9 cellular contexts compared by ENCODE assay signal in genomic region chrX:19630228-19630627, GRCh38.
DNase-seq lines count a peak whose midpoint lies in the region; ATAC-seq and TF ChIP-seq lines count a peak whose summit lies in the region.
"Had no signal": no experiment of that assay in that cellular context is flagged by ENCODE, and none has a peak within 500 bp of the region (broad histone marks: within the 10 kb centered on the region; RNA-seq: fewer than 3 reads in every experiment).

No MANE protein-coding gene starts in this region.

- H2AFZ ChIP-seq in MM.1S (ENCODE audit: low read length) = no peak overlapping the region

- TF ChIP-seq CTCF in Caco-2 (IDR thresholded peaks at IDR 0.05; ENCODE audit: insufficient read depth in 1 of 2, low read depth in 1 of 2, low read length in 1 of 2, severe bottlenecking in 1 of 2, unreplicated experiment in 1 of 2) (no peak), MM.1S (IDR thresholded peaks at IDR 0.05; ENCODE audit: low read length) (no peak)

- H3K27ac Mint-ChIP-seq in Caco-2 (ENCODE audit: unreplicated experiment) = peak overlapping the region; percentile 92

- no TSS peak for BruUV-seq in Caco-2 (replicated peaks; lab: Mats Ljungman, UMichigan)

- peaks cover 22% of the 10 kb centered on the region for H3K4me1 Mint-ChIP-seq in Caco-2 (ENCODE audit: low read depth, unreplicated experiment)

- DNase-seq in Caco-2 = no peak
- no peak for DNase-seq in MM.1S
- DNase-seq in effector memory CD4-positive, alpha-beta T cell = no peak
- no peak for DNase-seq in AG20443 (ENCODE audit: low spot score)
- DNase-seq in A172 (ENCODE audit: low spot score) = no peak

- H4K20me1 ChIP-seq in MM.1S (ENCODE audit: insufficient read depth, low read length) = no peaks in the 10 kb centered on the region

- ATAC-seq in GM18858 (IDR thresholded peaks at IDR 0.05; ENCODE audit: unreplicated experiment) = peak; percentile 45
- no peak for ATAC-seq in HG03039 (IDR thresholded peaks at IDR 0.05; ENCODE audit: unreplicated experiment)
- no peak for ATAC-seq in esophagus mucosa
- ATAC-seq: sciatic nerve had no signal

- H3K4me3 Mint-ChIP-seq in Caco-2 (ENCODE audit: unreplicated experiment) = peak overlapping the region; percentile 64

- H3K27ac ChIP-seq in MM.1S (ENCODE audit: low read length) = peak overlapping the region; percentile 79
- peak overlapping the region; percentile 28 for H3K27ac ChIP-seq in effector memory CD4-positive, alpha-beta T cell (ENCODE audit: insufficient read depth, low read length, poor library complexity, severe bottlenecking)

- POLR2A ChIA-PET in Caco-2 (lab: Charles Lee) = no interaction called here

- H3K9ac ChIP-seq in MM.1S (ENCODE audit: low read length) = peak overlapping the region; percentile 20; the same call in 1 of the 2 replicates

- no peaks in the 10 kb centered on the region for H3K9me3 Mint-ChIP-seq in Caco-2 (ENCODE audit: unreplicated experiment)

- no peaks in the 10 kb centered on the region for H3K9me2 ChIP-seq in MM.1S (replicated peaks; ENCODE audit: insufficient read depth, low read length)

- H3K36me3 ChIP-seq in Caco-2 (ENCODE audit: control insufficient read depth, insufficient read depth, low read length) (no peaks in the 10 kb centered on the region), MM.1S (replicated peaks; ENCODE audit: insufficient read depth, low read length) (no peaks in the 10 kb centered on the region)
- no peaks in the 10 kb centered on the region for H3K36me3 ChIP-seq in effector memory CD4-positive, alpha-beta T cell (ENCODE audit: control insufficient read depth, insufficient read depth, low read length)

- no peaks in the 10 kb centered on the region for H3K27me3 Mint-ChIP-seq in Caco-2 (ENCODE audit: insufficient read depth, unreplicated experiment)

- peaks cover 13% of the 10 kb centered on the region for H3K36me3 Mint-ChIP-seq in Caco-2 (ENCODE audit: insufficient read depth, unreplicated experiment)

- no peaks in the 10 kb centered on the region for H3K79me2 ChIP-seq in MM.1S (ENCODE audit: low read length)

- CTCF ChIA-PET in Caco-2 (lab: Charles Lee) = interaction anchor here (1.5 kb wide), 1 partner anchor 258 kb away, joined by 5 read pairs; no protein-coding TSS in a partner anchor

- peak overlapping the region; percentile 35 for H3K4me2 ChIP-seq in MM.1S (ENCODE audit: low read depth, low read length)

- H3K9me3 ChIP-seq in Caco-2 = no peaks in the 10 kb centered on the region
- H3K9me3 ChIP-seq in MM.1S (replicated peaks; ENCODE audit: insufficient read depth, low read length) = no peaks in the 10 kb centered on the region
- H3K9me3 ChIP-seq in effector memory CD4-positive, alpha-beta T cell (ENCODE audit: control insufficient read depth, low read length) = no peaks in the 10 kb centered on the region

- peaks cover 17% of the 10 kb centered on the region for H3K4me1 ChIP-seq in Caco-2
- peaks cover 20% of the 10 kb centered on the region for H3K4me1 ChIP-seq in MM.1S (ENCODE audit: low read length)
- H3K4me1 ChIP-seq in effector memory CD4-positive, alpha-beta T cell (ENCODE audit: control insufficient read depth, insufficient read depth, low read length, poor library complexity, severe bottlenecking) = peaks cover 16% of the 10 kb centered on the region

- peaks cover 11% of the 10 kb centered on the region; the same call in 1 of the 2 replicates for H3F3A ChIP-seq in MM.1S (ENCODE audit: insufficient read depth, low read length)

- H3K27me3 ChIP-seq in Caco-2 (replicated peaks; ENCODE audit: control insufficient read depth, insufficient read depth, low read length) (no peaks in the 10 kb centered on the region), MM.1S (replicated peaks; ENCODE audit: insufficient read depth, low read length) (no peaks in the 10 kb centered on the region)
- no peaks in the 10 kb centered on the region for H3K27me3 ChIP-seq in effector memory CD4-positive, alpha-beta T cell (replicated peaks; ENCODE audit: control insufficient read depth, insufficient read depth, low read length, poor library complexity, severe bottlenecking)

- intact Hi-C loops in Caco-2 (cut with micrococcal nuclease; ENCODE audit: unreplicated experiment) = loop anchor here (2.0 to 5.0 kb wide), 2 partner anchors 41 to 127 kb away; no protein-coding TSS in a partner anchor

- H3K4me3 ChIP-seq in Caco-2 (ENCODE audit: low read depth, low read length) (no peak overlapping the region; the same call in 1 of the 2 replicates), MM.1S (ENCODE audit: low read length) (peak overlapping the region; percentile 5; the same call in 1 of the 2 replicates)
- H3K4me3 ChIP-seq in effector memory CD4-positive, alpha-beta T cell (ENCODE audit: insufficient read depth, low read depth, low read length, poor library complexity, severe bottlenecking) = no peak overlapping the region
